ENCODE assay signal across 28 cellular contexts in the genomic region with DNA sequence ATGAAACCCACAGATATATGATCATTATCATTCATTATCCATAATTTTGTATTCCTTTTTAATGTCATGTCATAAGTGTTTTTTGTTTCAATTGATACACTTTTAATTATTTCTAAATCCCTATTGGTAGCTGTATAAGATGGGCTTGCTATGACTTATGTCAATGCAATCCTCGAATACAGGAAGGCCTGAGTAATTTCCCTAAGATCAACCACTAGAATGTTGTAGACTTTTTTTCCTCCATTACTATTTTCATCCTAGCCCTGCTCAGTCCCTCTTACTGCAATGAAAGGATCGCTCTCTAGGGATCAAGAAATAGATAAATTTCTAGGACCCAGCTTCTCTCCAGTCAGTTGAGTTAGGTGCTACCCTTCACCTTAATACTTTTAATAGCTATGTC.
"Had no signal": no experiment of that assay in that cellular context is flagged by ENCODE, and none has a peak within 500 bp of the region (broad histone marks: within the 10 kb centered on the region; RNA-seq: fewer than 3 reads in every experiment).

No MANE protein-coding gene starts in this region.

- FAIRE-seq: keratinocyte had no signal

- H3K9me3 Mint-ChIP-seq: activated B cell treated with CpG ODN at 0.5 μM for 24 hours; activated T-helper 1 cell treated with anti-CD3 and anti-CD28 coated beads, Interleukin-12 subunit alpha, Interleukin-12 subunit beta, Interleukin-2, Interleukin-4 antibody, amounts not matched to agents 30 ng/mL and 10 ng/mL and 1 ng/mL, durations not matched to agents 14 hours and 24 hours and 36 hours; endodermal cell; type B pancreatic cell had no signal

- H3K4me3 ChIP-seq: coronary artery, heart left ventricle, lower lobe of right lung, mucosa of descending colon, neural progenitor cell, sigmoid colon, spleen, thoracic aorta, vagina had no signal

- H3K4me1 Mint-ChIP-seq: activated B cell treated with CpG ODN at 0.5 μM for 24 hours; endodermal cell; naive thymus-derived CD4-positive, alpha-beta T cell; neural progenitor cell; T-helper 17 cell had no signal

- H3K4me3 Mint-ChIP-seq: activated B cell treated with CpG ODN at 0.5 μM for 24 hours; activated CD4-positive, alpha-beta memory T cell treated with anti-CD3 and anti-CD28 coated beads for 36 hours; activated T-helper 1 cell treated with anti-CD3 and anti-CD28 coated beads, Interleukin-12 subunit alpha, Interleukin-12 subunit beta, Interleukin-2, Interleukin-4 antibody, amounts not matched to agents 30 ng/mL and 10 ng/mL and 1 ng/mL, durations not matched to agents 14 hours and 24 hours and 36 hours; endodermal cell; naive thymus-derived CD4-positive, alpha-beta T cell; neural progenitor cell; T-helper 17 cell; type B pancreatic cell had no signal

- H3K27me3 ChIP-seq: heart left ventricle, neural progenitor cell, sigmoid colon, spleen, vagina had no signal

- H3K27me3 Mint-ChIP-seq: activated B cell treated with CpG ODN at 0.5 μM for 24 hours; activated CD4-positive, alpha-beta memory T cell treated with anti-CD3 and anti-CD28 coated beads for 36 hours; T-helper 17 cell had no signal

- DNase-seq: activated B cell treated with CpG ODN at 0.5 μM for 24 hours; activated CD4-positive, alpha-beta memory T cell treated with anti-CD3 and anti-CD28 coated beads for 36 hours; activated CD4-positive, alpha-beta T cell treated with anti-CD3 and anti-CD28 coated beads for 48 hours; activated gamma-delta T cell; activated naive CD4-positive, alpha-beta T cell treated with anti-CD3 and anti-CD28 coated beads, Interleukin-2, amount 50 U/mL, for 16 hours; activated T-cell treated with anti-CD3 and anti-CD28 coated beads for 4 hours; anterior cingulate cortex; cerebellar nuclear complex; endodermal cell; heart left ventricle; lower lobe of right lung; mesendoderm; mucosa of descending colon; naive thymus-derived CD4-positive, alpha-beta T cell; retina; sigmoid colon; spleen; stimulated activated CD4-positive, alpha-beta T cell treated with anti-CD3 and anti-CD28 coated beads, Interleukin-4, amount 100 ng/mL, for 1 hour; stimulated activated naive CD4-positive, alpha-beta T cell treated with Interleukin-2 at 50 U/mL for 16 hours; T-helper 17 cell had no signal

- H3K27ac Mint-ChIP-seq: activated B cell treated with CpG ODN at 0.5 μM for 24 hours; activated CD4-positive, alpha-beta memory T cell treated with anti-CD3 and anti-CD28 coated beads for 36 hours; activated T-helper 1 cell treated with anti-CD3 and anti-CD28 coated beads, Interleukin-12 subunit alpha, Interleukin-12 subunit beta, Interleukin-2, Interleukin-4 antibody, amounts not matched to agents 30 ng/mL and 10 ng/mL and 1 ng/mL, durations not matched to agents 14 hours and 24 hours and 36 hours; endodermal cell; naive thymus-derived CD4-positive, alpha-beta T cell; neural progenitor cell; T-helper 17 cell; type B pancreatic cell had no signal

- H3K36me3 ChIP-seq: heart left ventricle, lower lobe of right lung, neural progenitor cell, sigmoid colon, spleen, thoracic aorta, vagina had no signal

- ATAC-seq: heart left ventricle; left lobe of liver; lower lobe of right lung; mucosa of descending colon; naive thymus-derived CD4-positive, alpha-beta T cell; T-helper 17 cell had no signal

- H3K36me3 Mint-ChIP-seq: activated CD4-positive, alpha-beta memory T cell treated with anti-CD3 and anti-CD28 coated beads for 36 hours; neural progenitor cell; type B pancreatic cell had no signal
